Comparison of ENCODE assay signal across 15 cellular contexts in the genomic region with DNA sequence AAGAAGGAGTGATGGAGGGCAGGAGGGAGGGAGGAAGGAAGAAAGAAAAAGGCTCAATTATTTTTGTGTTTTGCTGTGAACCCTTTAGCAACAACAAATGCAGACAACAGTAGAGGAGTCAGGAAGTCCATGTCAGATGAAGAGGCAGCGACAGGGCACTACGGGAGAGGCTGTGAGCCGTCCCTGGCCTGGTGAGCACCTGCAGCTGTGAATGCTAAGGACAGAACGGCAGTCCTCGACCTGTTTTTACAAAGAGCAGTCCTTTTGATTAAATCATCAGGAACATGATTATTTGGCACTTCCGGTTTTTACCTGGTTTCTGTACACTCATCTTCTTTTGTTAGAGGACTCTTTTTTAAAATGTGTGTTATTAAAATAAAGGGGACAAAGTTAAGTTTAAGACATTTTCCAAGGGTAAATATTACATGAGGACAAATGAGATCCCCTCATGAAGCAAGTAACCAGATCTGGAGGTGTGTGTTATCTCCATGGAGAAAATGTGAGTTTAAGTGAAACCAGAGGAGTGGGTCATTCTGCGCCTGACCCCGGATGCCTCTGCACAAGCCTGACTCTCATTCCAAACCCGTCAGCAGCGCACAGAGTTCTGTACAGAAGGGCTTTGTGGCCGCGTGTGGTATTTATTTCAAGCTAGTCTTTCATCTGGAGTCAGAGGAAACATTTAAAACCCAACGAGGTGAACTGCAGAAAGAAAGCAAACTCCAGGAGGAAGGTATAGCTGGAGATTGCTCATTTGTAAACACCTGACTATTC.
DNase-seq lines count a peak whose midpoint lies in the region; ATAC-seq and TF ChIP-seq lines count a peak whose summit lies in the region.
"Had no signal": no experiment of that assay in that cellular context is flagged by ENCODE, and none has a peak within 500 bp of the region (broad histone marks: within the 10 kb centered on the region; RNA-seq: fewer than 3 reads in every experiment).

No MANE protein-coding gene starts in this region.

- peaks cover 0 to 3% of the 10 kb centered on the region in 2 donors for H3K9me3 Mint-ChIP-seq in stimulated activated naive B cell treated with anti-CD40 and anti-IgM and Interleukin-4, amounts not matched to agents 10 μg/mL and 1 μg/mL and 100 μg/mL, for 72 hours

- H3K9me3 ChIP-seq in esophagus squamous epithelium = no peaks in the 10 kb centered on the region

- no peak for TF ChIP-seq CTCF in esophagus squamous epithelium (IDR thresholded peaks at IDR 0.05)

- no peaks in the 10 kb centered on the region for H3K27me3 ChIP-seq in esophagus squamous epithelium

- H3K4me3 Mint-ChIP-seq in stimulated activated naive B cell treated with anti-CD40 and anti-IgM and Interleukin-4, amounts not matched to agents 10 μg/mL and 1 μg/mL and 100 μg/mL, for 72 hours = no peak overlapping the region
- H3K4me3 Mint-ChIP-seq: CD8-positive, alpha-beta T cell had no signal

- intact Hi-C loops in esophagus squamous epithelium (cut with DNase I) = no loop called here

- no peak overlapping the region for H3K27ac Mint-ChIP-seq in stimulated activated naive B cell treated with anti-CD40 and anti-IgM and Interleukin-4, amounts not matched to agents 10 μg/mL and 1 μg/mL and 100 μg/mL, for 72 hours
- H3K27ac Mint-ChIP-seq: CD8-positive, alpha-beta T cell had no signal

- peaks cover 4 to 15% of the 10 kb centered on the region in 2 donors for H3K27me3 Mint-ChIP-seq in stimulated activated naive B cell treated with anti-CD40 and anti-IgM and Interleukin-4, amounts not matched to agents 10 μg/mL and 1 μg/mL and 100 μg/mL, for 72 hours

- peaks cover 0 to 2% of the 10 kb centered on the region in 2 donors for H3K4me1 Mint-ChIP-seq in stimulated activated naive B cell treated with anti-CD40 and anti-IgM and Interleukin-4, amounts not matched to agents 10 μg/mL and 1 μg/mL and 100 μg/mL, for 72 hours

- no peaks in the 10 kb centered on the region for H3K4me1 ChIP-seq in esophagus squamous epithelium

- DNase-seq in NCI-H1436 (lab: John Stamatoyannopoulos, UW) (peak; percentile 5), NCI-H1436 treated with DMSO at 0.1 percent for 48 hours (lab: John Stamatoyannopoulos, UW) (no peak), SHP77 treated with DMSO at 0.1 percent for 48 hours (lab: John Stamatoyannopoulos, UW) (peak; percentile 52), iris pigment epithelial cell (ENCODE audit: low read depth) (peak; percentile 83), skeletal muscle cell (ENCODE audit: low read depth) (peak; percentile 31), esophagus squamous epithelium (lab: John Stamatoyannopoulos, UW) (no peak)
- no peak for DNase-seq in stimulated activated naive B cell treated with anti-CD40 and anti-IgM and Interleukin-4, amounts not matched to agents 10 μg/mL and 1 μg/mL and 100 μg/mL, for 72 hours
- no peak for DNase-seq in activated CD8-positive, alpha-beta memory T cell treated with anti-CD3 and anti-CD28 coated beads, Interleukin-2, amount 50 U/mL, for 48 hours
- DNase-seq: activated naive CD4-positive, alpha-beta T cell; CD8-positive, alpha-beta T cell; H7; head of caudate nucleus; NCI-H82; Right ventricle myocardium superior had no signal

- H3K4me3 ChIP-seq in skeletal muscle cell (ENCODE audit: low read depth, low read length) (no peak overlapping the region), esophagus squamous epithelium (no peak overlapping the region)

- H3K36me3 Mint-ChIP-seq in stimulated activated naive B cell treated with anti-CD40 and anti-IgM and Interleukin-4, amounts not matched to agents 10 μg/mL and 1 μg/mL and 100 μg/mL, for 72 hours = no peaks in the 10 kb centered on the region
- H3K36me3 Mint-ChIP-seq: CD8-positive, alpha-beta T cell had no signal

- H3K36me3 ChIP-seq in esophagus squamous epithelium = no peaks in the 10 kb centered on the region

- TF ChIP-seq POLR2A in esophagus squamous epithelium (IDR thresholded peaks at IDR 0.05) = no peak

- ATAC-seq in stimulated activated naive B cell treated with anti-CD40 and anti-IgM and Interleukin-4, amounts not matched to agents 10 μg/mL and 1 μg/mL and 100 μg/mL, for 72 hours (replicated peaks) = no peak
- ATAC-seq: CD8-positive, alpha-beta T cell had no signal

- 49 to 52% methylated on average over 13 of the region's 13 CpGs for WGBS in esophagus squamous epithelium, 2 donors

- no peak overlapping the region for H3K27ac ChIP-seq in esophagus squamous epithelium
- H3K27ac ChIP-seq: 22Rv1 had no signal

Comparison
In these comparisons a context has a peak if more than half of its experiments do, and no peak if none do; other contexts are left out.
1. DNase-seq: peak in NCI-H1436 (single experiment), SHP77 treated with DMSO at 0.1 percent for 48 hours (single experiment), iris pigment epithelial cell (single experiment) and skeletal muscle cell (single experiment); none in NCI-H1436 treated with DMSO at 0.1 percent for 48 hours (single experiment), esophagus squamous epithelium (single experiment), stimulated activated naive B cell treated with anti-CD40 and anti-IgM and Interleukin-4, amounts not matched to agents 10 μg/mL and 1 μg/mL and 100 μg/mL, for 72 hours (single experiment) and activated CD8-positive, alpha-beta memory T cell treated with anti-CD3 and anti-CD28 coated beads, Interleukin-2, amount 50 U/mL, for 48 hours (single experiment).